8 cellular contexts compared by ENCODE assay signal in the genomic region with DNA sequence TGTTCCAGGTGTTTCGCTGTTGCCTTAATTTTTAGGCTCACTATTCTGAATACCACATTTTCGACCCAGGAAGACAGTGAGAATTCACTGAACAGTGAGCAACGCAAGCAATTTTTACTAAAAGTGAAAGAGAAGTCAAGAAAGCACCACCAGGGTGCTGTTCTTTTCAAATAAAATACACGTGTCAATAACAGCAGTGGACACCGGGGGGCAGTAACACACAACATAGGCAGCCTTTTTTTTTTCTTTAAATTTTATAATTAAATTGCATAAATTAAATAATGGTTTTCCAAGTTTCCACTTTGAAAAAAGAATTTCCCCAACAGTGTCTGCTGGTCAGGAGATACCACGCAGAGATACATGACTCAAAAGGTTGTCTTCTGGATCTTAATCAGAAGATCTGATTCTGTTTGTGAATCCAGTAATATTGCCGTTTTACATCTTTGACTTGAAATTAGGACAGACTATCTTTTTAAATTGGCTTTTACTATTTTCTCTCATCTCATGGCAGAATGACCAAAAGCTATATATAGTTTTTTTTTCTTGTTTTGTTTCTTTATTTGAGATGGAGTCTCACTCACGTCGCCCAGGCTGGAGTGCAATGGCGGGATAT. TPM values are rescaled to one million over a fixed set of nuclear protein-coding genes. Genes with fewer than 3 reads are reported as not detected.
A peak's percentile ranks its signal among the peaks of the same experiment; 100 is the strongest.
DNase-seq lines count a peak whose midpoint lies in the region; ATAC-seq lines count a peak whose summit lies in the region.

No MANE protein-coding gene starts in this region.

- DNase-seq in D341Med (ENCODE audit: low spot score) (peak; percentile 59), NCI-H69 (lab: John Stamatoyannopoulos, UW) (peak; percentile 75), cerebellum (ENCODE audit: low spot score) (peak; percentile 58), medulla oblongata (ENCODE audit: extremely low spot score) (peak; percentile 55), NCI-H2029 treated with DMSO at 0.1 percent for 48 hours (lab: John Stamatoyannopoulos, UW) (no peak)

- ATAC-seq in GM18867 (IDR thresholded peaks at IDR 0.05; ENCODE audit: unreplicated experiment) (peak; percentile 98), HG03066 (IDR thresholded peaks at IDR 0.05; ENCODE audit: low read depth, unreplicated experiment) (peak; percentile 73), HG03457 (IDR thresholded peaks at IDR 0.05; ENCODE audit: unreplicated experiment) (no peak)

RNA-seq across cellular contexts. Expression of gene SH3GL2, which starts 47.1 kb away (rescaled TPM):
- 80.8 TPM for total RNA-seq in cerebellum
